Comparison of ENCODE assay signal across 1 cellular context in the genomic region with DNA sequence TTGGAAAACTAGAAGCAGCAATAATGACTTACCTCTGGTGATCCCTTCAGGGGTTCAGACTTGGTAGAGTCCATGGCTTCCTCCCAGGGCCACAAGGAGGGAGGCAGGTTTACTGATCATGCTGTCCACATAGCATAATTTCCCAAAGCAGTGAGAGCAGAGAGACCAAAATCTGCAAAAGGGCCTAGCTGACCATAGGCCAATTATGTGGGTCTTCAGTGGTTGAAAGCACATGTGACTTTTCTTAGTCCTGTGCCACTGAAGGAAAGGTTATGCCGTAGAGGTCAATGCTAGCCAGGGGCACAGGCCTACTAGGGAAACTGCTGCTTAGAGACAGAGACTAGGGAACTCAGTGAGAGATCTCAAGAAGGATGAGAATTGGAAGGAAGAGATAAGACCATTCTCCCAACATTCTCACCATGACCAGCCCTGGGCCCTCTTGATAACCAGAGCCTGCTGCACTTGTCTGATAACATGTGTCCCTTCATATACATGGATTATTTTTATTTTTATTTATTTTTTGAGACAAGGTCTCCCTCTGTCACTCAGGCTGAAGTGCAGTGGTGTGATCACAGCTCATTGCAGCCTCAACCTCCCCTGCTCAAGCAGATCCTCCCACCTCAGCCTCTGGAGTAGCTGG.
TF ChIP-seq lines count a peak whose summit lies in the region.

No MANE protein-coding gene starts in this region.

TF ChIP-seq in K562, 482 proteins besides CTCF, POLR2A, EP300 and RAD21 (continued from another document and continues in another):
- TF ChIP-seq ZBTB2 (IDR thresholded peaks at IDR 0.05) (peak; percentile 85; the same call in 1 of the 2 replicates), ZNF124 (CRISPR knock-in tag; IDR thresholded peaks at IDR 0.05) (no peak), RCOR1 (IDR thresholded peaks at IDR 0.05; ENCODE audit: borderline replicate concordance in 1 of 2, low read depth in 2 of 2, low read length in 2 of 2) (peak; percentile 78 to 97), ZNF778 (CRISPR knock-in tag; IDR thresholded peaks at IDR 0.05) (no peak), ZNF232 (CRISPR knock-in tag; IDR thresholded peaks at IDR 0.05) (no peak), PHF21A (IDR thresholded peaks at IDR 0.05; ENCODE audit: borderline replicate concordance, low read depth) (no peak), SMARCE1 (IDR thresholded peaks at IDR 0.05) (peak; percentile 99), ZNF707 (CRISPR knock-in tag; conservative IDR thresholded peaks at IDR 0.05) (peak; percentile 62), ZNF561 (CRISPR knock-in tag; conservative IDR thresholded peaks at IDR 0.05) (0 out of 2 replicates have a peak, but pooled peaks have one; percentile 52), NR2C1 (IDR thresholded peaks at IDR 0.05) (no peak), NR2C1 (tag; IDR thresholded peaks at IDR 0.05) (peak; percentile 86), RBM25 (IDR thresholded peaks at IDR 0.05; ENCODE audit: low read depth, low read length, severe bottlenecking) (peak; percentile 8), POLR3G (IDR thresholded peaks at IDR 0.05; ENCODE audit: extremely low read depth, insufficient read length, insufficient replicate concordance) (no peak), SREBF2 (CRISPR knock-in tag; IDR thresholded peaks at IDR 0.05) (no peak), ZNF668 (CRISPR knock-in tag; IDR thresholded peaks at IDR 0.05) (peak; percentile 56; the same call in 1 of the 2 replicates), ARID4B (CRISPR knock-in tag; IDR thresholded peaks at IDR 0.05) (no peak), MLLT1 (IDR thresholded peaks at IDR 0.05) (peak; percentile 79 to 88; a peak in 3 of 4 replicates), U2AF1 (optimal IDR thresholded peaks at IDR 0.05; ENCODE audit: low read depth, low read length) (no peak), ZNF644 (tag; IDR thresholded peaks at IDR 0.05; ENCODE audit: low read depth) (peak; percentile 96), BCL6 (CRISPR knock-in tag; IDR thresholded peaks at IDR 0.05) (0 out of 2 replicates have a peak, but pooled peaks have one; percentile 8), ZNF57 (CRISPR knock-in tag; IDR thresholded peaks at IDR 0.05) (no peak), TBP (optimal IDR thresholded peaks at IDR 0.05; ENCODE audit: low read depth, low read length) (peak; percentile 87), ADNP (tag; IDR thresholded peaks at IDR 0.05) (no peak), ZFPM2 (CRISPR knock-in tag; IDR thresholded peaks at IDR 0.05) (no peak), ZNF583 (CRISPR knock-in tag; IDR thresholded peaks at IDR 0.05) (peak; percentile 91), ETV6 (IDR thresholded peaks at IDR 0.05; ENCODE audit: borderline replicate concordance in 1 of 2, low read depth in 2 of 2, low read length in 1 of 2) (0 out of 4 replicates have a peak, but pooled peaks of 1 of the 2 experiments have one; percentile 68), ETV6 (CRISPR knock-in tag; IDR thresholded peaks at IDR 0.05; ENCODE audit: borderline replicate concordance) (no peak), NONO (IDR thresholded peaks at IDR 0.05; ENCODE audit: low read depth in 2 of 2, low read length in 1 of 2) (no peak), ZNF253 (CRISPR knock-in tag; conservative IDR thresholded peaks at IDR 0.05) (no peak), CTBP1 (IDR thresholded peaks at IDR 0.05; ENCODE audit: borderline replicate concordance) (peak; percentile 92), ZZZ3 (IDR thresholded peaks at IDR 0.05) (no peak), SMC3 (conservative IDR thresholded peaks at IDR 0.05; ENCODE audit: insufficient read depth, low read depth, low read length) (no peak), SIX5 (IDR thresholded peaks at IDR 0.05; ENCODE audit: borderline replicate concordance in 1 of 2, insufficient read depth in 1 of 2, low read depth in 1 of 2, low read length in 2 of 2) (no peak), FOXJ3 (CRISPR knock-in tag; IDR thresholded peaks at IDR 0.05) (no peak), PHF8 (IDR thresholded peaks at IDR 0.05; ENCODE audit: borderline replicate concordance, low read length) (peak; percentile 56; the same call in 1 of the 2 replicates), SRSF9 (IDR thresholded peaks at IDR 0.05; ENCODE audit: borderline replicate concordance, low read depth, low read length) (no peak), SIRT6 (IDR thresholded peaks at IDR 0.05; ENCODE audit: low read depth, low read length) (no peak), SMAD3 (CRISPR knock-in tag; conservative IDR thresholded peaks at IDR 0.05) (peak; percentile 82), ZMIZ1 (IDR thresholded peaks at IDR 0.05; ENCODE audit: low read depth in 2 of 2, low read length in 2 of 2) (peak in 1 of 2 experiments; percentile 98; a peak in 2 of 4 replicates), ZNF324 (CRISPR knock-in tag; IDR thresholded peaks at IDR 0.05) (0 out of 2 replicates have a peak, but pooled peaks have one; percentile 18), SMARCC2 (IDR thresholded peaks at IDR 0.05; ENCODE audit: low read depth) (peak; percentile 98), COPS2 (conservative IDR thresholded peaks at IDR 0.05) (no peak), SRSF7 (optimal IDR thresholded peaks at IDR 0.05; ENCODE audit: low read depth, low read length) (no peak), MYC (IDR thresholded peaks at IDR 0.05; ENCODE audit: low read depth, low read length) (peak; percentile 83), MYC (CRISPR knock-in tag; IDR thresholded peaks at IDR 0.05; ENCODE audit: borderline replicate concordance, low read depth) (peak; percentile 63; the same call in 1 of the 2 replicates), STAT5A (IDR thresholded peaks at IDR 0.05; ENCODE audit: borderline replicate concordance, low read length) (peak; percentile 98)
- TF ChIP-seq, protein P1, sequence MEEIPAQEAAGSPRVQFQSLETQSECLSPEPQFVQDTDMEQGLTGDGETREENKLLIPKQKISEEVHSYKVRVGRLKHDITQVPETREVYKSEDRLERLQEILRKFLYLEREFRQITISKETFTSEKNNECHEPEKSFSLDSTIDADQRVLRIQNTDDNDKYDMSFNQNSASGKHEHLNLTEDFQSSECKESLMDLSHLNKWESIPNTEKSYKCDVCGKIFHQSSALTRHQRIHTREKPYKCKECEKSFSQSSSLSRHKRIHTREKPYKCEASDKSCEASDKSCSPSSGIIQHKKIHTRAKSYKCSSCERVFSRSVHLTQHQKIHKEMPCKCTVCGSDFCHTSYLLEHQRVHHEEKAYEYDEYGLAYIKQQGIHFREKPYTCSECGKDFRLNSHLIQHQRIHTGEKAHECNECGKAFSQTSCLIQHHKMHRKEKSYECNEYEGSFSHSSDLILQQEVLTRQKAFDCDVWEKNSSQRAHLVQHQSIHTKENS (CRISPR knock-in tag; IDR thresholded peaks at IDR 0.05) = no peak
- TF ChIP-seq, protein P2, sequence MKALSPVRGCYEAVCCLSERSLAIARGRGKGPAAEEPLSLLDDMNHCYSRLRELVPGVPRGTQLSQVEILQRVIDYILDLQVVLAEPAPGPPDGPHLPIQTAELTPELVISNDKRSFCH (CRISPR knock-in tag; IDR thresholded peaks at IDR 0.05) = no peak
- TF ChIP-seq, protein P2 (tag; IDR thresholded peaks at IDR 0.05) = peak; percentile 96
- TF ChIP-seq, protein P3, sequence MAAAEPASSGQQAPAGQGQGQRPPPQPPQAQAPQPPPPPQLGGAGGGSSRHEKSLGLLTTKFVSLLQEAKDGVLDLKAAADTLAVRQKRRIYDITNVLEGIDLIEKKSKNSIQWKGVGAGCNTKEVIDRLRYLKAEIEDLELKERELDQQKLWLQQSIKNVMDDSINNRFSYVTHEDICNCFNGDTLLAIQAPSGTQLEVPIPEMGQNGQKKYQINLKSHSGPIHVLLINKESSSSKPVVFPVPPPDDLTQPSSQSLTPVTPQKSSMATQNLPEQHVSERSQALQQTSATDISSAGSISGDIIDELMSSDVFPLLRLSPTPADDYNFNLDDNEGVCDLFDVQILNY (CRISPR knock-in tag; IDR thresholded peaks at IDR 0.05) = no peak
- TF ChIP-seq, protein P4, sequence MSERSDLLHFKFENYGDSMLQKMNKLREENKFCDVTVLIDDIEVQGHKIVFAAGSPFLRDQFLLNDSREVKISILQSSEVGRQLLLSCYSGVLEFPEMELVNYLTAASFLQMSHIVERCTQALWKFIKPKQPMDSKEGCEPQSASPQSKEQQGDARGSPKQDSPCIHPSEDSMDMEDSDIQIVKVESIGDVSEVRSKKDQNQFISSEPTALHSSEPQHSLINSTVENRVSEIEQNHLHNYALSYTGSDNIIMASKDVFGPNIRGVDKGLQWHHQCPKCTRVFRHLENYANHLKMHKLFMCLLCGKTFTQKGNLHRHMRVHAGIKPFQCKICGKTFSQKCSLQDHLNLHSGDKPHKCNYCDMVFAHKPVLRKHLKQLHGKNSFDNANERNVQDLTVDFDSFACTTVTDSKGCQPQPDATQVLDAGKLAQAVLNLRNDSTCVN (CRISPR knock-in tag; IDR thresholded peaks at IDR 0.05) = no peak; the same call in 1 of the 2 replicates
